8 cellular contexts compared by ENCODE assay signal in the genomic region with DNA sequence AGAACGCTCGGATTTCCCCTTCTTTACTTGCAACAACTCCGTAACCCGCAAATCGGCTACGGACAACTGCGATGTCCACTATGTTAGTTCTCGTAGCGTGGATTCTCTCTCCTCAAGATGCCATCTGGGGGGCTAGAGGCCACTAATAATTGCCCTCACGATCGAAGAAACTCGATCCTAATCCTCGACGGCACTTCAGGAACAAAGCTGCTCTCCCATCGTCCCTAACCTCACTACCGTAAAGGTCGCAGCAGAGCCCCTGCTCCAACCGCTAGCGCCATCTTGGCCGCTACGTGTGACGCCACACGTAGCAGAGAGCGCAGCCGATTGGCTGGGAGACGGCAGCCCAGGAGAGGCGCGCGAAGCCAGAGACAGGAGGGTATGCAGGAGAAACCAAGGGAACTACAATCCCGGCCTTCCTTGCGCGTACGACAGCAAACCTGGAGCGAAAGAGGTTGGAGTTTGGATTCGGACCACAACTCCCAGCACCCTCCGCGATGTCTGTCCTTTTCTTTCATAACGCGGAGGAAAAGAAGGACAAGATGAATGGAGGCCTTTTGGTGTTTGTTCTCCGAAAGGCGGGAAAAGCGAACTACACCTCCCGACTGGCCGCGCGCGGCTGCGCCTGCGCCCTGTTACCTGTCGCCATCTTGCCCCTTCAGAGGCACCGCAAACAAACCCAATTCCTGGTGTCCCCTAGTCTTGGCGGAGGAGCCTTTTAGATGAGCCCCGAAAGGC. TPM values are rescaled to one million over a fixed set of nuclear protein-coding genes. Genes with fewer than 3 reads are reported as not detected.
DNase-seq lines count a peak whose midpoint lies in the region; ATAC-seq and TF ChIP-seq lines count a peak whose summit lies in the region.

A gene with protein sequence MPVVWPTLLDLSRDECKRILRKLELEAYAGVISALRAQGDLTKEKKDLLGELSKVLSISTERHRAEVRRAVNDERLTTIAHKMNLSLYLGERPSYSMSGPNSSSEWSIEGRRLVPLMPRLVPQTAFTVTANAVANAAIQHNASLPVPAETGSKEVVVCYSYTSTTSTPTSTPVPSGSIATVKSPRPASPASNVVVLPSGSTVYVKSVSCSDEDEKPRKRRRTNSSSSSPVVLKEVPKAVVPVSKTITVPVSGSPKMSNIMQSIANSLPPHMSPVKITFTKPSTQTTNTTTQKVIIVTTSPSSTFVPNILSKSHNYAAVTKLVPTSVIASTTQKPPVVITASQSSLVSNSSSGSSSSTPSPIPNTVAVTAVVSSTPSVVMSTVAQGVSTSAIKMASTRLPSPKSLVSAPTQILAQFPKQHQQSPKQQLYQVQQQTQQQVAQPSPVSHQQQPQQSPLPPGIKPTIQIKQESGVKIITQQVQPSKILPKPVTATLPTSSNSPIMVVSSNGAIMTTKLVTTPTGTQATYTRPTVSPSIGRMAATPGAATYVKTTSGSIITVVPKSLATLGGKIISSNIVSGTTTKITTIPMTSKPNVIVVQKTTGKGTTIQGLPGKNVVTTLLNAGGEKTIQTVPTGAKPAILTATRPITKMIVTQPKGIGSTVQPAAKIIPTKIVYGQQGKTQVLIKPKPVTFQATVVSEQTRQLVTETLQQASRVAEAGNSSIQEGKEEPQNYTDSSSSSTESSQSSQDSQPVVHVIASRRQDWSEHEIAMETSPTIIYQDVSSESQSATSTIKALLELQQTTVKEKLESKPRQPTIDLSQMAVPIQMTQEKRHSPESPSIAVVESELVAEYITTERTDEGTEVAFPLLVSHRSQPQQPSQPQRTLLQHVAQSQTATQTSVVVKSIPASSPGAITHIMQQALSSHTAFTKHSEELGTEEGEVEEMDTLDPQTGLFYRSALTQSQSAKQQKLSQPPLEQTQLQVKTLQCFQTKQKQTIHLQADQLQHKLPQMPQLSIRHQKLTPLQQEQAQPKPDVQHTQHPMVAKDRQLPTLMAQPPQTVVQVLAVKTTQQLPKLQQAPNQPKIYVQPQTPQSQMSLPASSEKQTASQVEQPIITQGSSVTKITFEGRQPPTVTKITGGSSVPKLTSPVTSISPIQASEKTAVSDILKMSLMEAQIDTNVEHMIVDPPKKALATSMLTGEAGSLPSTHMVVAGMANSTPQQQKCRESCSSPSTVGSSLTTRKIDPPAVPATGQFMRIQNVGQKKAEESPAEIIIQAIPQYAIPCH (N-terminal part only) (plus strand): TSS at position 635 of the 738 bp plus-strand sequence. CDS start 1,921 bp downstream, outside the sequence.

- peak within 1 kb of the TSS; percentile 97 for H3K27ac Mint-ChIP-seq in T-helper 17 cell

- peaks cover 27% of the 10 kb centered on the region for H3K36me3 ChIP-seq in upper lobe of right lung

- peak within 1 kb of the TSS; percentile 97 for H3K4me3 Mint-ChIP-seq in T-helper 17 cell

- no peaks in the 10 kb centered on the region for H3K36me3 Mint-ChIP-seq in T-helper 17 cell (ENCODE audit: low read depth)

- ATAC-seq in HG02885 (IDR thresholded peaks at IDR 0.05; ENCODE audit: poor library complexity, unreplicated experiment) = peak; percentile 95
- peak; percentile 93 for ATAC-seq in T-helper 17 cell
- ATAC-seq in left cardiac atrium = peak; percentile 97
- peak; percentile 97 for ATAC-seq in upper lobe of right lung

- H3K27ac ChIP-seq in upper lobe of right lung = peak within 1 kb of the TSS; percentile 95

- no peaks in the 10 kb centered on the region for H3K27me3 Mint-ChIP-seq in T-helper 17 cell

- no peaks in the 10 kb centered on the region for H3K9me3 ChIP-seq in T-helper 17 cell (ENCODE audit: control insufficient read depth, low read length, poor library complexity, severe bottlenecking)
- no peaks in the 10 kb centered on the region for H3K9me3 ChIP-seq in upper lobe of right lung

- peaks cover 12% of the 10 kb centered on the region for H3K4me1 ChIP-seq in upper lobe of right lung

- TF ChIP-seq POLR2A in GM15510 (IDR thresholded peaks at IDR 0.05; ENCODE audit: borderline replicate concordance, extremely low read depth, insufficient read length) = peak; percentile 98

- peak within 1 kb of the TSS; percentile 99 for H3K4me3 ChIP-seq in upper lobe of right lung

- DNase-seq in NCI-H1694 treated with DMSO at 0.1 percent for 48 hours (lab: John Stamatoyannopoulos, UW) (peak; percentile 98), T-helper 17 cell (peak; percentile 81 to 88 (median 82)), amygdala (lab: John Stamatoyannopoulos, UW) (peak; percentile 88 to 100 (median 98)), left cardiac atrium (peak; percentile 97), posterior vena cava (ENCODE audit: low spot score) (peak; percentile 99), upper lobe of right lung (peak; percentile 98)

- H3K27me3 ChIP-seq in upper lobe of right lung = no peaks in the 10 kb centered on the region

- no peak for TF ChIP-seq CTCF in upper lobe of right lung (IDR thresholded peaks at IDR 0.05)

- intact Hi-C loops in left cardiac atrium (cut with DNase I) (loop anchor here in 1 of 2 donors (5.0 to 10.0 kb wide), 2 partner anchors 62 to 210 kb away; a partner anchor contains a TSS), posterior vena cava (cut with DNase I) (no loop called here), upper lobe of right lung (cut with DNase I) (no loop called here)

- H3K4me1 Mint-ChIP-seq in T-helper 17 cell = peaks cover 33% of the 10 kb centered on the region

RNA-seq across cellular contexts. Expression of the gene that starts here (rescaled TPM):
- total RNA-seq in T-helper 17 cell = 10 to 100 TPM; 25.3 to 34.6 TPM
- total RNA-seq in left cardiac atrium = 10 to 100 TPM; 17.8 to 19.7 TPM
- total RNA-seq in posterior vena cava = 10 to 100 TPM; 18.1 to 18.6 TPM
- 20.9 TPM for total RNA-seq in upper lobe of right lung

Comparison
In these comparisons a context has a peak if more than half of its experiments do, and no peak if none do; other contexts are left out.
1. Peak in every context shown above with its lines: DNase-seq, ATAC-seq, H3K4me3 ChIP-seq and H3K27ac ChIP-seq.